Comparison of ENCODE assay signal across 8 cellular contexts in genomic region chr16:58499615-58500328, GRCh38. TPM values are rescaled to one million over a fixed set of nuclear protein-coding genes. Genes with fewer than 3 reads are reported as not detected.
DNase-seq lines count a peak whose midpoint lies in the region; ATAC-seq, FAIRE-seq and TF ChIP-seq lines count a peak whose summit lies in the region.

TSS of gene NDRG4 (plus strand) at chr16:58500143. CDS start at chr16:58500249, 106 bp downstream.

- intact Hi-C loops in ascending aorta (cut with DNase I) = loop anchor here (5.0 kb wide), 1 partner anchor 133 kb away; no protein-coding TSS in a partner anchor
- intact Hi-C loops in heart left ventricle (cut with DNase I) = no loop called here
- intact Hi-C loops in pancreas (cut with DNase I) = no loop called here

- TF ChIP-seq POLR2A in heart left ventricle (IDR thresholded peaks at IDR 0.05) = no peak

- H3K36me3 ChIP-seq in ascending aorta (no peaks in the 10 kb centered on the region), heart left ventricle (peaks cover 0 to 26% (median 8%) of the 10 kb centered on the region in 9 donors), pancreas (no peaks in the 10 kb centered on the region)

- DNase-seq in activated CD8-positive, alpha-beta memory T cell treated with anti-CD3 and anti-CD28 coated beads, Interleukin-2, amount 10 ng/mL, durations not matched to agents 7 days and 5 days = peak; percentile 70
- DNase-seq in activated CD8-positive, alpha-beta memory T cell treated with anti-CD3 and anti-CD28 coated beads, Interleukin-2, amount 50 U/mL, for 4 hours = no peak
- peak; percentile 81 for DNase-seq in NCI-H774 (lab: John Stamatoyannopoulos, UW)
- peak in 1 of 2 donors; percentile 77 for DNase-seq in ascending aorta (ENCODE audit: low spot score in 2 of 2)
- DNase-seq in heart left ventricle = peak in 3 of 5 donors; percentile 62 to 79 (median 75)
- DNase-seq in pancreas = peak in 5 of 6 donors; percentile 43 to 75 (median 49)
- no peak for DNase-seq in KG1 (lab: John Stamatoyannopoulos, UW)

- FAIRE-seq in pancreas (lab: Jason Lieb, UNC) = no peak

- 54 to 63% (median 59%) methylated on average over 15 to 23 of the region's 23 CpGs for WGBS in heart left ventricle, 4 donors
- WGBS in pancreas, 2 donors = 44 to 62% methylated on average over 23 of the region's 23 CpGs

- H3K27me3 ChIP-seq in ascending aorta (no peaks in the 10 kb centered on the region), heart left ventricle (peaks cover 0 to 16% (median 0%) of the 10 kb centered on the region in 9 donors), pancreas (no peaks in the 10 kb centered on the region)

- peak within 1 kb of the TSS; percentile 30 to 54 for H3K4me3 ChIP-seq in ascending aorta
- peak within 1 kb of the TSS in 9 of 12 donors; percentile 2 to 39 (median 18) for H3K4me3 ChIP-seq in heart left ventricle
- peak within 1 kb of the TSS in 2 of 4 donors; percentile 40 to 47 for H3K4me3 ChIP-seq in pancreas

- no peak within 1 kb of the TSS for H3K27ac Mint-ChIP-seq in activated CD8-positive, alpha-beta memory T cell treated with anti-CD3 and anti-CD28 coated beads, Interleukin-2, amount 10 ng/mL, durations not matched to agents 7 days and 5 days

- H3K36me3 Mint-ChIP-seq in activated CD8-positive, alpha-beta memory T cell treated with anti-CD3 and anti-CD28 coated beads, Interleukin-2, amount 10 ng/mL, durations not matched to agents 7 days and 5 days = no peaks in the 10 kb centered on the region

- no peaks in the 10 kb centered on the region for H3K9me3 Mint-ChIP-seq in activated CD8-positive, alpha-beta memory T cell treated with anti-CD3 and anti-CD28 coated beads, Interleukin-2, amount 10 ng/mL, durations not matched to agents 7 days and 5 days (ENCODE audit: low read depth)

- peaks cover 15% of the 10 kb centered on the region for H3K27me3 Mint-ChIP-seq in activated CD8-positive, alpha-beta memory T cell treated with anti-CD3 and anti-CD28 coated beads, Interleukin-2, amount 10 ng/mL, durations not matched to agents 7 days and 5 days

- CTCF ChIA-PET in activated CD8-positive, alpha-beta memory T cell treated with anti-CD3 and anti-CD28 coated beads, Interleukin-2, amount 10 ng/mL, durations not matched to agents 7 days and 5 days (lab: Charles Lee) = interaction anchor here (1.0 to 3.8 kb wide), 5 partner anchors 12 to 257 kb away, joined by 3 to 17 read pairs (median 6); no protein-coding TSS in a partner anchor

- peaks cover 3 to 17% of the 10 kb centered on the region in 2 donors for H3K4me1 ChIP-seq in ascending aorta
- H3K4me1 ChIP-seq in heart left ventricle = peaks cover 0 to 63% (median 23%) of the 10 kb centered on the region in 12 donors
- H3K4me1 ChIP-seq in pancreas = peaks cover 0 to 9% (median 4%) of the 10 kb centered on the region in 3 donors

- TF ChIP-seq CTCF in ascending aorta (IDR thresholded peaks at IDR 0.05) (no peak), heart left ventricle (IDR thresholded peaks at IDR 0.05) (no peak), pancreas (IDR thresholded peaks at IDR 0.05) (no peak)

- peak; percentile 75 for ATAC-seq in activated CD8-positive, alpha-beta memory T cell treated with anti-CD3 and anti-CD28 coated beads, Interleukin-2, amount 10 ng/mL, durations not matched to agents 7 days and 5 days
- peak; percentile 48 for ATAC-seq in HG03196 (IDR thresholded peaks at IDR 0.05; ENCODE audit: unreplicated experiment)
- ATAC-seq in heart left ventricle = peak; percentile 25 to 46 (median 37)
- ATAC-seq in pancreas = peak in 3 of 4 donors; percentile 40 to 61 (median 42)

- H3K27ac ChIP-seq in ascending aorta (no peak within 1 kb of the TSS), heart left ventricle (peak within 1 kb of the TSS in 6 of 12 donors; percentile 8 to 56 (median 38)), pancreas (no peak within 1 kb of the TSS)

- H3K4me1 Mint-ChIP-seq in activated CD8-positive, alpha-beta memory T cell treated with anti-CD3 and anti-CD28 coated beads, Interleukin-2, amount 10 ng/mL, durations not matched to agents 7 days and 5 days = peaks cover 23% of the 10 kb centered on the region

- H3K9me3 ChIP-seq in ascending aorta (no peaks in the 10 kb centered on the region), heart left ventricle (no peaks in the 10 kb centered on the region), pancreas (no peaks in the 10 kb centered on the region)

- H3K4me3 Mint-ChIP-seq in activated CD8-positive, alpha-beta memory T cell treated with anti-CD3 and anti-CD28 coated beads, Interleukin-2, amount 10 ng/mL, durations not matched to agents 7 days and 5 days = peak within 1 kb of the TSS; percentile 49

RNA-seq across cellular contexts. Expression of gene NDRG4, which starts in this region (rescaled TPM):
- total RNA-seq in activated CD8-positive, alpha-beta memory T cell treated with anti-CD3 and anti-CD28 coated beads, Interleukin-2, amount 10 ng/mL, durations not matched to agents 7 days and 5 days = 1 to 10 TPM; 1.6 to 2.5 TPM
- 150 TPM for total RNA-seq in ascending aorta
- total RNA-seq in heart left ventricle = 1,000 to 10,000 TPM in 3 of 9 donors, 100 to 1,000 TPM in 6; 294 to 1,429 (median 742) TPM
- 100 to 1,000 TPM; 505 to 873 TPM for polyA plus RNA-seq in heart left ventricle
- total RNA-seq in pancreas = 1 to 10 TPM; 2.0 to 6.7 (median 3.9) TPM
- 10 to 100 TPM; 10.1 to 25.8 TPM for polyA plus RNA-seq in pancreas

Comparison
In these comparisons a context has a peak if more than half of its experiments do, and no peak if none do; other contexts are left out.
1. RNA of gene NDRG4 (total RNA-seq): 294 to 1,429 TPM in heart left ventricle and 150 TPM in ascending aorta (single experiment); 2.0 to 6.7 TPM in pancreas and 1.6 to 2.5 TPM in activated CD8-positive, alpha-beta memory T cell treated with anti-CD3 and anti-CD28 coated beads, Interleukin-2, amount 10 ng/mL, durations not matched to agents 7 days and 5 days; every median in the first group is over 10 times any median in the second.
2. RNA of gene NDRG4 (polyA plus RNA-seq): 505 to 873 TPM in heart left ventricle; 10.1 to 25.8 TPM in pancreas; every median in the first group is over 10 times any median in the second.
3. DNase-seq: peak in activated CD8-positive, alpha-beta memory T cell treated with anti-CD3 and anti-CD28 coated beads, Interleukin-2, amount 10 ng/mL, durations not matched to agents 7 days and 5 days (single experiment), NCI-H774 (single experiment), heart left ventricle (3 of 5) and pancreas (5 of 6); none in activated CD8-positive, alpha-beta memory T cell treated with anti-CD3 and anti-CD28 coated beads, Interleukin-2, amount 50 U/mL, for 4 hours (single experiment) and KG1 (single experiment).
4. Peak in every context shown above with its lines, with median percentiles within 50 percentile points of each other: ATAC-seq.